Comparison of ENCODE assay signal across 20 cellular contexts in genomic region chr16:8677481-8677880, GRCh38. TPM values are rescaled to one million over a fixed set of nuclear protein-coding genes. Genes with fewer than 3 reads are reported as not detected.
DNase-seq lines count a peak whose midpoint lies in the region; ATAC-seq and TF ChIP-seq lines count a peak whose summit lies in the region.
"Had no signal": no experiment of that assay in that cellular context is flagged by ENCODE, and none has a peak within 500 bp of the region (broad histone marks: within the 10 kb centered on the region; RNA-seq: fewer than 3 reads in every experiment).

No MANE protein-coding gene starts in this region.

- H3K9me3 Mint-ChIP-seq in mesothelial cell of epicardium (peaks cover 5% of the 10 kb centered on the region), CD14-positive monocyte (peaks cover 4 to 9% (median 6%) of the 10 kb centered on the region in 7 donors)

- WGBS in mammary epithelial cell (ENCODE audit: low coverage, missing lambda C conversion rate), result 53% methylated on average over 5 of the region's 5 CpGs

- BruUV-seq in mammary epithelial cell (replicated peaks; lab: Mats Ljungman, UMichigan), result no TSS peak

- H3K27me3 ChIP-seq in BE2C (no peaks in the 10 kb centered on the region), mammary epithelial cell (ENCODE audit: insufficient read depth, low read length) (no peaks in the 10 kb centered on the region)

- H3K36me3 Mint-ChIP-seq in mesothelial cell of epicardium, result peaks cover 3% of the 10 kb centered on the region
- peaks cover 13 to 33% of the 10 kb centered on the region in 2 donors for H3K36me3 Mint-ChIP-seq in CD14-positive monocyte

- peak; percentile 33 for DNase-seq in BE2C
- DNase-seq in HS-27A (ENCODE audit: low read depth), result peak; percentile 31
- peak; percentile 71 for DNase-seq in mammary epithelial cell
- no peak for DNase-seq in mesothelial cell of epicardium (ENCODE audit: low spot score in 2 of 2, unreplicated experiment in 2 of 2)
- no peak for DNase-seq in ACHN
- DNase-seq in GF-D8 (lab: John Stamatoyannopoulos, UW), result no peak
- no peak for DNase-seq in CD14-positive monocyte (ENCODE audit: low spot score)
- no peak for DNase-seq in left ventricle myocardium superior
- DNase-seq: activated B cell treated with CpG ODN at 0.5 μM for 24 hours; activated naive CD8-positive, alpha-beta T cell treated with anti-CD3 and anti-CD28 coated beads for 36 hours; AML-193; DMS 273 treated with DMSO at 0.1 percent for 48 hours; NCI-H1436 treated with DMSO at 0.1 percent for 48 hours; NCI-H2227 treated with DMSO at 0.1 percent for 48 hours; occipital lobe; right cardiac atrium; stimulated activated CD4-positive, alpha-beta T cell treated with anti-CD3 and anti-CD28 coated beads, Interleukin-2, amount 100 ng/mL, for 24 hours; T-helper 17 cell had no signal

- dilution Hi-C loops in mammary epithelial cell (cut with HindIII; ENCODE audit: low sequenced_read_pairs), result no loop called here

- H3K4me1 Mint-ChIP-seq in mesothelial cell of epicardium, result peaks cover 47% of the 10 kb centered on the region
- peaks cover 13% of the 10 kb centered on the region for H3K4me1 Mint-ChIP-seq in CD14-positive monocyte

- CTCF ChIA-PET in mammary epithelial cell (lab: Charles Lee; ENCODE audit: low non-redundant PET), result interaction anchor here (0.6 to 0.7 kb wide), 2 partner anchors 114 to 202 kb away, joined by 4 to 5 read pairs; no protein-coding TSS in a partner anchor

- no peaks in the 10 kb centered on the region for H3K79me2 ChIP-seq in mammary epithelial cell (ENCODE audit: insufficient read depth, low read length)

- no peak overlapping the region for H2AFZ ChIP-seq in mammary epithelial cell (ENCODE audit: low read depth, low read length)

- H4K20me1 ChIP-seq in mammary epithelial cell (ENCODE audit: insufficient read depth, low read length), result no peaks in the 10 kb centered on the region

- intact Hi-C loops in mammary epithelial cell (cut with micrococcal nuclease), result loop anchor here (10.0 kb wide), 1 partner anchor 457 kb away; no protein-coding TSS in a partner anchor
- intact Hi-C loops in CD14-positive monocyte (cut with micrococcal nuclease), result loop anchor here (10.0 kb wide), 3 partner anchors 57 to 187 kb away; partner anchors contain the start of genes CARHSP1 (in 1 of the 2), PMM2 (in 1 of the 2) and TMEM186 (in 1 of the 2)
- intact Hi-C loops in left ventricle myocardium superior (cut with micrococcal nuclease), result no loop called here

- H3K27ac Mint-ChIP-seq in mesothelial cell of epicardium (peak overlapping the region; percentile 25), CD14-positive monocyte (peak overlapping the region in 1 of 7 donors; percentile 61)
- H3K27ac Mint-ChIP-seq: activated B cell treated with CpG ODN at 0.5 μM for 24 hours; activated naive CD8-positive, alpha-beta T cell treated with anti-CD3 and anti-CD28 coated beads for 36 hours; T-helper 17 cell had no signal

- in situ Hi-C loops in mammary epithelial cell (cut with MboI; ENCODE audit: low sequenced_read_pairs in 2 of 2), result no loop called here
- in situ Hi-C loops in ACHN (cut with HindIII; ENCODE audit: low pct_ligation_motif_present, low pct_unique_long_range_greater_than_20kb, low sequenced_read_pairs), result no loop called here

- peaks cover 37% of the 10 kb centered on the region for H3K4me1 ChIP-seq in BE2C
- peaks cover 46% of the 10 kb centered on the region for H3K4me1 ChIP-seq in mammary epithelial cell (ENCODE audit: insufficient read depth, low read length)

- no peaks in the 10 kb centered on the region for H3K27me3 Mint-ChIP-seq in mesothelial cell of epicardium (ENCODE audit: low read depth)
- H3K27me3 Mint-ChIP-seq in CD14-positive monocyte (ENCODE audit: low read depth in 3 of 3), result peaks cover 4 to 10% (median 5%) of the 10 kb centered on the region in 3 donors
- H3K27me3 Mint-ChIP-seq: activated B cell treated with CpG ODN at 0.5 μM for 24 hours; activated naive CD8-positive, alpha-beta T cell treated with anti-CD3 and anti-CD28 coated beads for 36 hours; T-helper 17 cell had no signal

- H3K36me3 ChIP-seq in BE2C (no peaks in the 10 kb centered on the region), mammary epithelial cell (ENCODE audit: insufficient read depth, low read length) (no peaks in the 10 kb centered on the region)

- peak overlapping the region; percentile 65 for H3K27ac ChIP-seq in mammary epithelial cell (ENCODE audit: insufficient read depth, low read depth, low read length)
- H3K27ac ChIP-seq: KMS-11 had no signal

- no peak overlapping the region for H3K9ac ChIP-seq in mammary epithelial cell (ENCODE audit: insufficient read depth, low read length)
- H3K9ac ChIP-seq: KMS-11 had no signal

- TF ChIP-seq CTCF in BE2C (IDR thresholded peaks at IDR 0.05; ENCODE audit: low read depth, low read length) (no peak), mammary epithelial cell (conservative IDR thresholded peaks at IDR 0.05 in 1 of 2, IDR thresholded peaks at IDR 0.05 in 1 of 2; ENCODE audit: extremely low read depth in 1 of 2, insufficient read depth in 1 of 2, low read depth in 1 of 2, low read length in 2 of 2) (peak in 1 of 2 donors; percentile 9), mesothelial cell of epicardium (IDR thresholded peaks at IDR 0.05; ENCODE audit: unreplicated experiment) (no peak), CD14-positive monocyte (IDR thresholded peaks at IDR 0.05) (no peak)

- peak overlapping the region; percentile 50 for H3K4me2 ChIP-seq in mammary epithelial cell (ENCODE audit: insufficient read depth, low read depth, low read length)
- H3K4me2 ChIP-seq: KMS-11 had no signal

- H3K4me3 Mint-ChIP-seq in mesothelial cell of epicardium, result no peak overlapping the region
- no peak overlapping the region for H3K4me3 Mint-ChIP-seq in CD14-positive monocyte
- H3K4me3 Mint-ChIP-seq: activated B cell treated with CpG ODN at 0.5 μM for 24 hours; activated naive CD8-positive, alpha-beta T cell treated with anti-CD3 and anti-CD28 coated beads for 36 hours; T-helper 17 cell had no signal

- H3K4me3 ChIP-seq in BE2C (ENCODE audit: low read depth, low read length) (no peak overlapping the region), mammary epithelial cell (replicated peaks in 1 of 3; ENCODE audit: insufficient read depth in 1 of 3, low read depth in 2 of 3, low read length in 3 of 3) (no peak overlapping the region)

- ATAC-seq in left ventricle myocardium superior, result no peak
- ATAC-seq: left lobe of liver, right cardiac atrium, T-helper 17 cell had no signal

- no peaks in the 10 kb centered on the region; the same call in none of the 2 replicates for H3K9me3 ChIP-seq in BE2C
- peaks cover 7% of the 10 kb centered on the region for H3K9me3 ChIP-seq in mammary epithelial cell (replicated peaks; ENCODE audit: insufficient read depth, low read length)

RNA-seq across cellular contexts. Expression of gene ABAT, which starts 3.1 kb away (rescaled TPM):
- 20.4 TPM for polyA plus RNA-seq in BE2C (2012; ENCODE audit: insufficient read depth, insufficient read length, low read depth)
- total RNA-seq in mammary epithelial cell (10 to 100 TPM; 13.6 to 20.5 TPM), mesothelial cell of epicardium (20.7 to 21.6 TPM (median 21.4 TPM) in 3 replicates), left ventricle myocardium superior (2.6 TPM)
- polyA plus RNA-seq in mammary epithelial cell (7.4 TPM), CD14-positive monocyte (1 to 10 TPM; 4.9 to 8.7 TPM)
- 8.6 TPM for polyA minus RNA-seq in mammary epithelial cell

RNA-seq across cellular contexts. Expression of gene METTL22, which starts 56.0 kb away (rescaled TPM):
- 41.3 TPM for polyA plus RNA-seq in BE2C (2012; ENCODE audit: insufficient read depth, insufficient read length, low read depth)
- 10 to 100 TPM; 35.2 to 40.9 TPM for total RNA-seq in mammary epithelial cell
- 21.2 TPM for polyA plus RNA-seq in mammary epithelial cell
- 19.6 TPM for polyA minus RNA-seq in mammary epithelial cell
- 57.3 to 65.8 TPM (median 63.3 TPM) in 3 replicates for total RNA-seq in mesothelial cell of epicardium
- polyA plus RNA-seq in CD14-positive monocyte, result 10 to 100 TPM; 36.0 to 44.0 TPM
- 28.6 TPM for total RNA-seq in left ventricle myocardium superior

Comparison
In these comparisons a context has a peak if more than half of its experiments do, and no peak if none do; other contexts are left out.
1. DNase-seq: peak in BE2C (single experiment), HS-27A (single experiment) and mammary epithelial cell (single experiment); none in mesothelial cell of epicardium (0 of 2), ACHN (single experiment), GF-D8 (single experiment), CD14-positive monocyte (single experiment) and left ventricle myocardium superior (single experiment).